18 cellular contexts compared by ENCODE assay signal in genomic region chr21:15007716-15008296, GRCh38. TPM values are rescaled to one million over a fixed set of nuclear protein-coding genes. Genes with fewer than 3 reads are reported as not detected.
DNase-seq lines count a peak whose midpoint lies in the region; ATAC-seq lines count a peak whose summit lies in the region.
"Had no signal": no experiment of that assay in that cellular context is flagged by ENCODE, and none has a peak within 500 bp of the region (broad histone marks: within the 10 kb centered on the region; RNA-seq: fewer than 3 reads in every experiment).

No MANE protein-coding gene starts in this region.

- H3K27ac ChIP-seq in mesendoderm (ENCODE audit: low read depth, low read length), result no peak overlapping the region
- H3K27ac ChIP-seq: 22Rv1 had no signal

- H3K79me1 ChIP-seq in mesendoderm (ENCODE audit: low read length), result peaks cover 5% of the 10 kb centered on the region

- no peak overlapping the region for H2AK5ac ChIP-seq in mesendoderm (ENCODE audit: low read length)

- no peak overlapping the region for H2BK15ac ChIP-seq in mesendoderm (replicated peaks; ENCODE audit: low read depth)

- peaks cover 6% of the 10 kb centered on the region for H3K79me2 ChIP-seq in mesendoderm (ENCODE audit: control insufficient read depth, insufficient read depth, low read length)

- H4K8ac ChIP-seq in mesendoderm (ENCODE audit: low read depth, low read length), result no peak overlapping the region

- H3K36me3 ChIP-seq in mesendoderm (ENCODE audit: control insufficient read depth, insufficient read depth, low read length), result no peaks in the 10 kb centered on the region

- H3K18ac ChIP-seq in mesendoderm (ENCODE audit: low read length), result no peak overlapping the region

- no peak overlapping the region for H3K56ac ChIP-seq in mesendoderm (ENCODE audit: low read length)

- ATAC-seq in activated CD4-positive, alpha-beta T cell treated with anti-CD3 and anti-CD28 coated beads for 36 hours, result no peak
- no peak for ATAC-seq in naive thymus-derived CD8-positive, alpha-beta T cell
- ATAC-seq in stimulated activated effector memory CD8-positive, alpha-beta T cell treated with anti-CD3 and anti-CD28 coated beads, Interleukin-12 subunit alpha, Interleukin-12 subunit beta, amount 100 ng/mL, for 72 hours, result no peak
- ATAC-seq in HG03342 (IDR thresholded peaks at IDR 0.05; ENCODE audit: unreplicated experiment) (no peak), GM18502 (IDR thresholded peaks at IDR 0.05; ENCODE audit: poor library complexity, unreplicated experiment) (no peak)

- H2BK120ac ChIP-seq in mesendoderm (ENCODE audit: low read depth, low read length), result no peak overlapping the region

- peaks cover 49% of the 10 kb centered on the region for H3K4me1 Mint-ChIP-seq in activated CD4-positive, alpha-beta T cell treated with anti-CD3 and anti-CD28 coated beads for 36 hours
- peaks cover 29 to 51% (median 44%) of the 10 kb centered on the region in 4 donors for H3K4me1 Mint-ChIP-seq in naive thymus-derived CD8-positive, alpha-beta T cell
- H3K4me1 Mint-ChIP-seq in stimulated activated effector memory CD8-positive, alpha-beta T cell treated with anti-CD3 and anti-CD28 coated beads, Interleukin-12 subunit alpha, Interleukin-12 subunit beta, amount 100 ng/mL, for 72 hours, result peaks cover 37% of the 10 kb centered on the region

- no peak overlapping the region for H3K4me3 ChIP-seq in mesendoderm (ENCODE audit: low read length)

- no peak overlapping the region for H4K5ac ChIP-seq in mesendoderm (ENCODE audit: low read length)

- CTCF ChIA-PET in activated CD4-positive, alpha-beta T cell treated with anti-CD3 and anti-CD28 coated beads for 36 hours (lab: Charles Lee), result no interaction called here

- no peaks in the 10 kb centered on the region for H3K27me3 ChIP-seq in mesendoderm (ENCODE audit: insufficient read depth, low read length, poor library complexity)

- intact Hi-C loops in activated CD4-positive, alpha-beta T cell treated with anti-CD3 and anti-CD28 coated beads for 36 hours (cut with DNase I, micrococcal nuclease), result no loop called here

- no peaks in the 10 kb centered on the region for H3K27me3 Mint-ChIP-seq in activated CD4-positive, alpha-beta T cell treated with anti-CD3 and anti-CD28 coated beads for 36 hours
- no peaks in the 10 kb centered on the region for H3K27me3 Mint-ChIP-seq in naive thymus-derived CD8-positive, alpha-beta T cell

- H2BK5ac ChIP-seq in mesendoderm (ENCODE audit: low read length), result no peak overlapping the region

- H3K4ac ChIP-seq in mesendoderm (ENCODE audit: low read depth, low read length), result no peak overlapping the region

- H3K9ac ChIP-seq in mesendoderm (ENCODE audit: low read length), result no peak overlapping the region

- POLR2A ChIA-PET in activated CD4-positive, alpha-beta T cell treated with anti-CD3 and anti-CD28 coated beads for 36 hours (lab: Charles Lee), result no interaction called here
- POLR2A ChIA-PET in naive thymus-derived CD8-positive, alpha-beta T cell (lab: Charles Lee), result no interaction called here

- no peak overlapping the region for H3K4me3 Mint-ChIP-seq in activated CD4-positive, alpha-beta T cell treated with anti-CD3 and anti-CD28 coated beads for 36 hours
- no peak overlapping the region for H3K4me3 Mint-ChIP-seq in naive thymus-derived CD8-positive, alpha-beta T cell
- H3K4me3 Mint-ChIP-seq in stimulated activated effector memory CD8-positive, alpha-beta T cell treated with anti-CD3 and anti-CD28 coated beads, Interleukin-12 subunit alpha, Interleukin-12 subunit beta, amount 100 ng/mL, for 72 hours, result no peak overlapping the region

- H3K4me2 ChIP-seq in mesendoderm (ENCODE audit: low read length), result no peak overlapping the region

- no peak overlapping the region for H3K23ac ChIP-seq in mesendoderm (ENCODE audit: low read length)

- no peak for DNase-seq in activated CD4-positive, alpha-beta T cell treated with anti-CD3 and anti-CD28 coated beads for 36 hours
- no peak for DNase-seq in activated CD4-positive, alpha-beta T cell treated with anti-CD3 and anti-CD28 coated beads for 4 hours
- DNase-seq in amniotic epithelial cell (ENCODE audit: low read depth), result peak; percentile 58
- no peak for DNase-seq in naive thymus-derived CD8-positive, alpha-beta T cell
- DNase-seq in stimulated activated effector memory CD8-positive, alpha-beta T cell treated with anti-CD3 and anti-CD28 coated beads, Interleukin-12 subunit alpha, Interleukin-12 subunit beta, amount 100 ng/mL, for 72 hours (ENCODE audit: low spot score in 2 of 2), result no peak
- no peak for DNase-seq in mesendoderm
- DNase-seq: DMS 273 treated with DMSO at 0.1 percent for 48 hours; KBM-7; NCI-H1417 treated with DMSO at 0.1 percent for 48 hours; NCI-H1930; NCI-H446; NCI-H69; NK-92 treated with Interleukin-12 subunit alpha and Interleukin-12 subunit beta, amount 100 ng/mL, for 24 hours; OCI-M1; SIG-M5 had no signal

- peak overlapping the region; percentile 61 for H3K27ac Mint-ChIP-seq in activated CD4-positive, alpha-beta T cell treated with anti-CD3 and anti-CD28 coated beads for 36 hours
- peak overlapping the region in 8 of 10 donors; percentile 6 to 97 (median 58) for H3K27ac Mint-ChIP-seq in naive thymus-derived CD8-positive, alpha-beta T cell
- H3K27ac Mint-ChIP-seq in stimulated activated effector memory CD8-positive, alpha-beta T cell treated with anti-CD3 and anti-CD28 coated beads, Interleukin-12 subunit alpha, Interleukin-12 subunit beta, amount 100 ng/mL, for 72 hours, result peak overlapping the region; percentile 33

- H3K4me1 ChIP-seq in mesendoderm (ENCODE audit: control insufficient read depth, low read depth, low read length), result peaks cover 3% of the 10 kb centered on the region

- peaks cover 15% of the 10 kb centered on the region for H3K36me3 Mint-ChIP-seq in activated CD4-positive, alpha-beta T cell treated with anti-CD3 and anti-CD28 coated beads for 36 hours (ENCODE audit: low read depth)
- peaks cover 7 to 19% (median 16%) of the 10 kb centered on the region in 3 donors for H3K36me3 Mint-ChIP-seq in naive thymus-derived CD8-positive, alpha-beta T cell
- no peaks in the 10 kb centered on the region for H3K36me3 Mint-ChIP-seq in stimulated activated effector memory CD8-positive, alpha-beta T cell treated with anti-CD3 and anti-CD28 coated beads, Interleukin-12 subunit alpha, Interleukin-12 subunit beta, amount 100 ng/mL, for 72 hours

- WGBS in mesendoderm (ENCODE audit: extremely low coverage, insufficient coverage, low lambda C conversion rate), result no CpG with 5 or more reads among the region's 11 CpGs

- peaks cover 8% of the 10 kb centered on the region for H3K9me3 Mint-ChIP-seq in activated CD4-positive, alpha-beta T cell treated with anti-CD3 and anti-CD28 coated beads for 36 hours (ENCODE audit: low read depth)
- H3K9me3 Mint-ChIP-seq in naive thymus-derived CD8-positive, alpha-beta T cell, result peaks cover 0 to 8% (median 0%) of the 10 kb centered on the region in 9 donors
- peaks cover 6% of the 10 kb centered on the region for H3K9me3 Mint-ChIP-seq in stimulated activated effector memory CD8-positive, alpha-beta T cell treated with anti-CD3 and anti-CD28 coated beads, Interleukin-12 subunit alpha, Interleukin-12 subunit beta, amount 100 ng/mL, for 72 hours

RNA-seq across cellular contexts. Expression of gene NRIP1, which starts 57.0 kb away (rescaled TPM):
- 1 to 10 TPM; 7.3 to 7.7 TPM for total RNA-seq in activated CD4-positive, alpha-beta T cell treated with anti-CD3 and anti-CD28 coated beads for 36 hours
- 10 to 100 TPM; 45.9 to 51.3 TPM for total RNA-seq in naive thymus-derived CD8-positive, alpha-beta T cell
- polyA plus RNA-seq in naive thymus-derived CD8-positive, alpha-beta T cell, result 10 to 100 TPM; 26.6 to 38.8 (median 34.1) TPM
- 5.9 TPM for polyA plus RNA-seq in mesendoderm (2013, experiment 1 of 2)
- polyA plus RNA-seq in mesendoderm (2013, experiment 2 of 2), result 6.0 TPM

Comparison
In these comparisons a context has a peak if more than half of its experiments do, and no peak if none do; other contexts are left out.
1. RNA of gene NRIP1, which starts 57.0 kb away (total RNA-seq): 45.9 to 51.3 TPM in naive thymus-derived CD8-positive, alpha-beta T cell; 7.3 to 7.7 TPM in activated CD4-positive, alpha-beta T cell treated with anti-CD3 and anti-CD28 coated beads for 36 hours; every median in the first group is over 4 times any median in the second.
2. Peak in every context shown above with its lines, with median percentiles within 50 percentile points of each other: H3K27ac Mint-ChIP-seq.